Comparison of ENCODE assay signal across 8 cellular contexts in the genomic region with DNA sequence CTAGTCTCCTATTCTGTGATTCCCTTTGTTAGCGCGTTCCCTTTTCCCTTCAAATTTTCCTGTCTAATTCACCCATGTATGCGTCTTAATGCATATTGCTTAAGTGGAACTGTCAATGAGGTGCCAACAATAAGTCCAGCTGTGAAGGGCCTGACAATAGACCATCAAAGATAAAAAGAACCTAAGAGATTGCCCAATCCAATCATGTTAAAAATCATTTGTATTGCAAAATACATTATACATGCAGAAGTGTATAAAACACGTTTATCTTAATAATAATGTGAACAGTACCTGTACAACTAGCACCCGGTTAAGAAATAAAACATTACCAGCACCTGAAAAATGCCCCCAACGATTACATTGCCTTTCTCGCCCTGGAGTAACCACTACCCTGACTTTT. TPM values are rescaled to one million over a fixed set of nuclear protein-coding genes. Genes with fewer than 3 reads are reported as not detected.
DNase-seq lines count a peak whose midpoint lies in the region; ATAC-seq and TF ChIP-seq lines count a peak whose summit lies in the region.

No MANE protein-coding gene starts in this region.

- no peaks in the 10 kb centered on the region for H3K9me3 Mint-ChIP-seq in stimulated activated naive CD8-positive, alpha-beta T cell treated with anti-CD3 and anti-CD28 coated beads, Interleukin-15, Interleukin-2, amounts not matched to agents 100 ng/mL and 50 ng/mL, for 24 hours

- no peaks in the 10 kb centered on the region for H3K36me3 Mint-ChIP-seq in stimulated activated naive CD8-positive, alpha-beta T cell treated with anti-CD3 and anti-CD28 coated beads, Interleukin-15, Interleukin-2, amounts not matched to agents 100 ng/mL and 50 ng/mL, for 24 hours (ENCODE audit: low read depth)

- H3K36me3 ChIP-seq in mucosa of rectum (ENCODE audit: control insufficient read depth in 2 of 2, insufficient read depth in 2 of 2, low read length in 2 of 2), result no peaks in the 10 kb centered on the region

- H3K27ac ChIP-seq in mucosa of rectum (ENCODE audit: low read depth in 2 of 2, low read length in 2 of 2), result peak overlapping the region; percentile 73 to 84

- no peaks in the 10 kb centered on the region for H3K27me3 ChIP-seq in mucosa of rectum (ENCODE audit: control insufficient read depth in 2 of 2, insufficient read depth in 2 of 2, low read length in 2 of 2)

- H3K4me3 Mint-ChIP-seq in stimulated activated naive CD8-positive, alpha-beta T cell treated with anti-CD3 and anti-CD28 coated beads, Interleukin-15, Interleukin-2, amounts not matched to agents 100 ng/mL and 50 ng/mL, for 24 hours, result peak overlapping the region; percentile 84

- in situ Hi-C loops in GM13976 (cut with MboI; ENCODE audit: low sequenced_read_pairs, unreplicated experiment), result no loop called here

- peaks cover 9 to 11% of the 10 kb centered on the region in 2 donors for H3K4me1 ChIP-seq in mucosa of rectum (ENCODE audit: control insufficient read depth in 2 of 2, insufficient read depth in 2 of 2, low read length in 2 of 2)

- no peaks in the 10 kb centered on the region for H3K9me3 ChIP-seq in mucosa of rectum (ENCODE audit: control insufficient read depth in 2 of 2, low read length in 2 of 2)

- no peak for DNase-seq in stimulated activated naive CD8-positive, alpha-beta T cell treated with anti-CD3 and anti-CD28 coated beads, Interleukin-15, Interleukin-2, amounts not matched to agents 100 U/mL and 50 U/mL, for 24 hours
- no peak for DNase-seq in cardiac fibroblast (ENCODE audit: low read depth in 2 of 2)
- no peak for DNase-seq in amniotic stem cell (lab: John Stamatoyannopoulos, UW)
- no peak for DNase-seq in posterior vena cava (ENCODE audit: low spot score)
- DNase-seq in GM13976 (ENCODE audit: low spot score), result no peak
- DNase-seq in HPDE6-E6E7 (ENCODE audit: extremely low spot score), result no peak

- H3K4me3 ChIP-seq in cardiac fibroblast (replicated peaks in 1 of 2; ENCODE audit: low read depth in 2 of 2, low read length in 2 of 2) (peak overlapping the region; percentile 48 to 57), mucosa of rectum (ENCODE audit: low read length in 2 of 2) (peak overlapping the region; percentile 84 to 91)

- peaks cover 13% of the 10 kb centered on the region for H3K27me3 Mint-ChIP-seq in stimulated activated naive CD8-positive, alpha-beta T cell treated with anti-CD3 and anti-CD28 coated beads, Interleukin-15, Interleukin-2, amounts not matched to agents 100 ng/mL and 50 ng/mL, for 24 hours

- no peak for ATAC-seq in stimulated activated naive CD8-positive, alpha-beta T cell treated with anti-CD3 and anti-CD28 coated beads, Interleukin-15, Interleukin-2, amounts not matched to agents 100 U/mL and 50 U/mL, for 24 hours

- peak overlapping the region; percentile 47 for H3K27ac Mint-ChIP-seq in stimulated activated naive CD8-positive, alpha-beta T cell treated with anti-CD3 and anti-CD28 coated beads, Interleukin-15, Interleukin-2, amounts not matched to agents 100 ng/mL and 50 ng/mL, for 24 hours

- TF ChIP-seq CTCF in cardiac fibroblast (IDR thresholded peaks at IDR 0.05; ENCODE audit: low read depth, low read length) (no peak), GM13976 (IDR thresholded peaks at IDR 0.05; ENCODE audit: borderline replicate concordance, control extremely low read depth, extremely low read depth, insufficient read depth, missing control alignments) (no peak)

- intact Hi-C loops in posterior vena cava (cut with DNase I), result no loop called here

- H3K4me1 Mint-ChIP-seq in stimulated activated naive CD8-positive, alpha-beta T cell treated with anti-CD3 and anti-CD28 coated beads, Interleukin-15, Interleukin-2, amounts not matched to agents 100 ng/mL and 50 ng/mL, for 24 hours (ENCODE audit: low read depth), result peaks cover 29% of the 10 kb centered on the region

- peak overlapping the region; percentile 69 for H3K9ac ChIP-seq in mucosa of rectum (ENCODE audit: low read depth in 1 of 2, low read length in 2 of 2)

RNA-seq across cellular contexts. Expression of a gene that starts 0.7 kb away (rescaled TPM):
- 10 to 100 TPM; 22.2 to 24.7 TPM for total RNA-seq in posterior vena cava
